In the genomic region with DNA sequence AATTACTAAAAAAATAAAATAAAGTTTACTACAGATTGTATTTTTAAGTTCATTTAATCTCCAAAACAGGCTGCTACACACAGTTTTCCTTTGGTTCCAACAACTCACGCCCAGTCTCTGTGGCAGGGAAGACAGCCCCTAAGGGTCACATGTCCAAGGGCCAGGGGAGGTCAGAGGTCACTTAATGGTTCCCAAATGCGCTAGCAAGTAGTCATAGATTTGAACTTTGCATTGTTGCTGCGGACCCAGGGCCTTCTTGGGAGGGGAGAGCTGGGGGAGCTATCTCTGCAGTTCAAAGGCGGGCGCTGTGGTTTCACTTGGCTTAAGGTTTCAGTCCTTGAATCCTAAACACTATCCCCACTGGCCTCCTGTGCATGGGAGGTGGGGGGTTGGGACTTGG, we compare ENCODE assay signal across 12 cellular contexts.
A peak's percentile ranks its signal among the peaks of the same experiment; 100 is the strongest.
DNase-seq lines count a peak whose midpoint lies in the region; ATAC-seq and TF ChIP-seq lines count a peak whose summit lies in the region.
"Had no signal": no experiment of that assay in that cellular context is flagged by ENCODE, and none has a peak within 500 bp of the region (broad histone marks: within the 10 kb centered on the region; RNA-seq: fewer than 3 reads in every experiment).

No MANE protein-coding gene starts in this region.

- no peak overlapping the region for H3K27ac Mint-ChIP-seq in naive thymus-derived CD8-positive, alpha-beta T cell
- H3K27ac Mint-ChIP-seq: natural killer cell treated with Interleukin-12 subunit alpha and Interleukin-12 subunit beta and Interleukin-15 and Interleukin-18, amount 100 ng/mL, for 72 hours; T-helper 17 cell had no signal

- POLR2A ChIA-PET in A673 (lab: Charles Lee; ENCODE audit: low non-redundant PET) = no interaction called here
- POLR2A ChIA-PET in naive thymus-derived CD8-positive, alpha-beta T cell (lab: Charles Lee) = no interaction called here

- TF ChIP-seq EP300 in ovary (IDR thresholded peaks at IDR 0.05) = no peak

- no peaks in the 10 kb centered on the region for H3K36me3 Mint-ChIP-seq in naive thymus-derived CD8-positive, alpha-beta T cell
- H3K36me3 Mint-ChIP-seq: natural killer cell treated with Interleukin-12 subunit alpha and Interleukin-12 subunit beta and Interleukin-15 and Interleukin-18, amount 100 ng/mL, for 72 hours had no signal

- H3K4me3 ChIP-seq in A673 (ENCODE audit: low read depth, low read length, poor library complexity, severe bottlenecking) (no peak overlapping the region), RWPE2 (ENCODE audit: severe bottlenecking) (no peak overlapping the region), right atrium auricular region (no peak overlapping the region), ovary (no peak overlapping the region)

- WGBS in ovary, 3 donors = 34 to 48% (median 48%) methylated on average over 4 to 5 of the region's 5 CpGs

- DNase-seq in A673 (ENCODE audit: low spot score) (no peak), RWPE2 (ENCODE audit: low spot score) (no peak), right atrium auricular region (ENCODE audit: low spot score) (no peak), ovary (peak in 4 of 5 donors; percentile 22 to 58 (median 40)), D341Med (ENCODE audit: low spot score) (no peak)
- DNase-seq in stimulated activated CD4-positive, alpha-beta T cell treated with anti-CD3 and anti-CD28 coated beads, Interleukin-4, amount 100 ng/mL, for 4 hours = no peak
- no peak for DNase-seq in naive thymus-derived CD8-positive, alpha-beta T cell
- DNase-seq: NCI-H345; stimulated activated CD4-positive, alpha-beta T cell treated with anti-CD3 and anti-CD28 coated beads, Interleukin-12 subunit alpha, Interleukin-12 subunit beta, amount 100 ng/mL, for 4 hours; T-helper 17 cell had no signal

- peaks cover 7 to 50% (median 24%) of the 10 kb centered on the region in 5 donors for H3K27me3 Mint-ChIP-seq in naive thymus-derived CD8-positive, alpha-beta T cell

- intact Hi-C loops in A673 (cut with micrococcal nuclease; ENCODE audit: unreplicated experiment) = loop anchor here (10.0 kb wide), 1 partner anchor 435 kb away; a partner anchor contains a TSS
- intact Hi-C loops in ovary (cut with DNase I) = no loop called here

- TF ChIP-seq POLR2A in ovary (IDR thresholded peaks at IDR 0.05) = no peak

- TF ChIP-seq CTCF in A673 (conservative IDR thresholded peaks at IDR 0.05; ENCODE audit: low read depth, low read length) (no peak), RWPE2 (IDR thresholded peaks at IDR 0.05; ENCODE audit: poor library complexity, severe bottlenecking) (no peak), right atrium auricular region (IDR thresholded peaks at IDR 0.05) (no peak), ovary (IDR thresholded peaks at IDR 0.05) (no peak)

- H3K9me3 ChIP-seq in A673 (ENCODE audit: low read depth, low read length, poor library complexity, severe bottlenecking) = no peaks in the 10 kb centered on the region
- H3K9me3 ChIP-seq in RWPE2 (ENCODE audit: severe bottlenecking) = no peaks in the 10 kb centered on the region
- no peaks in the 10 kb centered on the region for H3K9me3 ChIP-seq in right atrium auricular region
- no peaks in the 10 kb centered on the region for H3K9me3 ChIP-seq in ovary

- no peak for ATAC-seq in RWPE2 (ENCODE audit: low read depth)
- no peak for ATAC-seq in activated CD4-positive, CD25-positive, alpha-beta regulatory T cell treated with anti-CD3 and anti-CD28 coated beads, Interleukin-2, amount 50 U/mL, for 24 hours
- no peak for ATAC-seq in naive thymus-derived CD8-positive, alpha-beta T cell
- ATAC-seq: natural killer cell treated with Interleukin-12 subunit alpha and Interleukin-12 subunit beta and Interleukin-15 and Interleukin-18, amount 100 ng/mL, for 72 hours; T-helper 17 cell had no signal

- H3K9me3 Mint-ChIP-seq in naive thymus-derived CD8-positive, alpha-beta T cell = no peaks in the 10 kb centered on the region
- H3K9me3 Mint-ChIP-seq: natural killer cell treated with Interleukin-12 subunit alpha and Interleukin-12 subunit beta and Interleukin-15 and Interleukin-18, amount 100 ng/mL, for 72 hours had no signal

- no TSS peak for BruUV-seq in A673 (replicated peaks; lab: Mats Ljungman, UMichigan)

- H3K4me1 Mint-ChIP-seq in naive thymus-derived CD8-positive, alpha-beta T cell = no peaks in the 10 kb centered on the region

- H3K4me3 Mint-ChIP-seq in naive thymus-derived CD8-positive, alpha-beta T cell = no peak overlapping the region
- H3K4me3 Mint-ChIP-seq: natural killer cell treated with Interleukin-12 subunit alpha and Interleukin-12 subunit beta and Interleukin-15 and Interleukin-18, amount 100 ng/mL, for 72 hours; T-helper 17 cell had no signal

- H3K27me3 ChIP-seq in A673 (replicated peaks; ENCODE audit: insufficient read depth, low read depth, low read length, poor library complexity) (no peaks in the 10 kb centered on the region), RWPE2 (ENCODE audit: insufficient read depth, poor library complexity, severe bottlenecking) (no peaks in the 10 kb centered on the region), right atrium auricular region (no peaks in the 10 kb centered on the region), ovary (no peaks in the 10 kb centered on the region)

- H3K27ac ChIP-seq in A673 (ENCODE audit: low read depth, low read length, poor library complexity, severe bottlenecking) (peak overlapping the region; percentile 10), RWPE2 (ENCODE audit: poor library complexity, severe bottlenecking) (peak overlapping the region; percentile 98), right atrium auricular region (peak overlapping the region; percentile 70 to 72), ovary (no peak overlapping the region)

- H3K36me3 ChIP-seq in A673 (ENCODE audit: insufficient read depth, low read length, poor library complexity, severe bottlenecking) = no peaks in the 10 kb centered on the region
- H3K36me3 ChIP-seq in RWPE2 (ENCODE audit: low read depth) = no peaks in the 10 kb centered on the region
- no peaks in the 10 kb centered on the region for H3K36me3 ChIP-seq in right atrium auricular region
- no peaks in the 10 kb centered on the region for H3K36me3 ChIP-seq in ovary

- CTCF ChIA-PET in A673 (lab: Charles Lee) = no interaction called here

- H3K4me1 ChIP-seq in A673 (ENCODE audit: insufficient read depth, low read length, poor library complexity, severe bottlenecking) (peaks cover 12% of the 10 kb centered on the region), RWPE2 (ENCODE audit: insufficient read depth, poor library complexity, severe bottlenecking) (peaks cover 43% of the 10 kb centered on the region), right atrium auricular region (peaks cover 0 to 42% of the 10 kb centered on the region in 2 donors), ovary (ENCODE audit: insufficient read depth) (peaks cover 12% of the 10 kb centered on the region)

Comparison
In these comparisons a context has a peak if more than half of its experiments do, and no peak if none do; other contexts are left out.
1. DNase-seq: peak in ovary (4 of 5); none in A673 (single experiment), RWPE2 (single experiment), right atrium auricular region (single experiment), D341Med (single experiment), stimulated activated CD4-positive, alpha-beta T cell treated with anti-CD3 and anti-CD28 coated beads, Interleukin-4, amount 100 ng/mL, for 4 hours (0 of 2) and naive thymus-derived CD8-positive, alpha-beta T cell (0 of 10).
2. H3K27ac ChIP-seq: peak in A673 (single experiment), RWPE2 (single experiment) and right atrium auricular region (2 of 2); none in ovary (0 of 2).